ENCODE assay signal across 24 cellular contexts in the genomic region with DNA sequence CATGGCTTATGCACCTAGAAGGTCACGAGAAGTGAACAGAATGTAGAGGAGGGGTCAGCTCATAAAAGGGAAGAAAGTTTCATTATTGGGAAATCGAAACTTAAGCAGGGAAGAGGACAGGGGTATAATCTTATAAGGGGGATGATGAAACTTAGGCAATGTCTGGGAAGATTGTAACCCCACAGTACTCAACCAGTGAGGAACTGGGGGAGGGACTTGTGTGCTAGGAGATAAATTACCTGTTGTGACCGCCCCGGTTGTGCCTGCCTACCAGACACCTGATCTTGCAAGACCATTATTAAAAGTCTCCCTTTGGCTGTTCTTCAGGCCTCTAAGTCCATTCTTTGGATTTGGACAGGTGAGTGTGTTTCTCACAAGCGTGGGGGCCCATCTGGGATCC. TPM values are rescaled to one million over a fixed set of nuclear protein-coding genes. Genes with fewer than 3 reads are reported as not detected.
"Had no signal": no experiment of that assay in that cellular context is flagged by ENCODE, and none has a peak within 500 bp of the region (broad histone marks: within the 10 kb centered on the region; RNA-seq: fewer than 3 reads in every experiment).

No MANE protein-coding gene starts in this region.

- H3K36me3 ChIP-seq: heart left ventricle, left ventricle myocardium inferior, lower lobe of right lung, neural progenitor cell, ovary had no signal

- H3K27ac Mint-ChIP-seq: memory B cell; natural killer cell treated with Interleukin-12 subunit alpha and Interleukin-12 subunit beta and Interleukin-15 and Interleukin-18, amount 100 ng/mL, for 72 hours; neural progenitor cell had no signal

- H3K4me3 Mint-ChIP-seq: memory B cell; natural killer cell treated with Interleukin-12 subunit alpha and Interleukin-12 subunit beta and Interleukin-15 and Interleukin-18, amount 100 ng/mL, for 72 hours; neural progenitor cell had no signal

- H3K4me1 Mint-ChIP-seq: memory B cell, neural progenitor cell had no signal

- FAIRE-seq: frontal cortex, small intestine had no signal

- DNase-seq: effector CD4-positive, alpha-beta T cell; heart left ventricle; left ventricle myocardium inferior; lower lobe of right lung; midbrain; nucleus accumbens; ovary; right cardiac atrium; small intestine; stimulated activated CD4-positive, alpha-beta T cell treated with anti-CD3 and anti-CD28 coated beads, Interleukin-12 subunit alpha, Interleukin-12 subunit beta, amount 100 ng/mL, for 4 hours; stimulated activated naive CD4-positive, alpha-beta T cell treated with Interleukin-2 at 50 U/mL for 16 hours; trophoblast cell had no signal

- H3K4me1 ChIP-seq: heart left ventricle, left ventricle myocardium inferior, lower lobe of right lung, neural progenitor cell had no signal

- H3K27ac ChIP-seq: coronary artery, heart left ventricle, left ventricle myocardium inferior, lower lobe of right lung, neural progenitor cell, ovary had no signal

- H3K4me3 ChIP-seq: coronary artery, heart left ventricle, left ventricle myocardium inferior, lower lobe of right lung, neural progenitor cell, ovary had no signal

- H3K9me3 ChIP-seq: heart left ventricle, lower lobe of right lung, ovary had no signal

- H3K9me3 Mint-ChIP-seq: memory B cell; natural killer cell treated with Interleukin-12 subunit alpha and Interleukin-12 subunit beta and Interleukin-15 and Interleukin-18, amount 100 ng/mL, for 72 hours had no signal

- H3K36me3 Mint-ChIP-seq: neural progenitor cell had no signal

- H3K27me3 ChIP-seq: neural progenitor cell, ovary had no signal

RNA-seq across cellular contexts. Expression of gene VN1R5, which starts 37.6 kb away (rescaled TPM):
- total RNA-seq: dermis microvascular lymphatic vessel endothelial cell; fibroblast of lung; frontal cortex; glomerular endothelial cell; heart left ventricle; left ventricle myocardium inferior; lower lobe of right lung; natural killer cell treated with Interleukin-12 subunit alpha and Interleukin-12 subunit beta and Interleukin-15 and Interleukin-18, amount 100 ng/mL, for 72 hours; ovary; posterior vena cava; right cardiac atrium; urinary bladder had no signal
- polyA plus RNA-seq: esophagus, fibroblast of lung, heart left ventricle, keratinocyte, ovary, right cardiac atrium, small intestine, urinary bladder had no signal
